Comparison of ENCODE assay signal across 1 cellular context in the genomic region with DNA sequence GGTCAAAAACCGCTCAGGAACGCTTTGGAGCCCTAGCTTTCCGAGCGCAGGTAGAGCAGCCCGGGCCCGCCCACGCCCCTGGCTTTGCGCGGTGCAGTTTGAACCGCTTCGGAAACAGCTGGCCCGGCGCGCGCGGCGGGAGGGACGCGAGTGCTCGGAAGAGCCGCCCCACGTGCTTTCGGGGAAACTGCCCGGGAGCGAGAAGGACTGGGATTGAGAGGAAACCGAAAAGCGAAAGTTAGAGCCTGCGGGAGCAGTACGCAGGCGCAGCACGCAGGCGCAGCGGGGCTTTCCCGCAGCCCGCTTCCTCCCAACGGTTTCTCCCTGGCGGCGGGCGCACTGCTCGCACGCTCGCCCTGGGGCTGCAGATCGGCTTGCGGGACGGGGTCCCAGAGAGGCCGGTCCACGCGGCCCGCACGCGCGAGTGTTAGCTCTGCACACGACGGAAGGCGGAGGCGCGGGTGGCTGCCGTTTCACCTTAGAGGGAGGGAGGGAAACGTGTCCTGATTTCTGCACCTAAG.
A peak's percentile ranks its signal among the peaks of the same experiment; 100 is the strongest.
TF ChIP-seq lines count a peak whose summit lies in the region.

No MANE protein-coding gene starts in this region.

TF ChIP-seq in HEK293, 187 proteins besides CTCF, POLR2A, EP300 and RAD21 (continued from another document):
- TF ChIP-seq, protein P1, sequence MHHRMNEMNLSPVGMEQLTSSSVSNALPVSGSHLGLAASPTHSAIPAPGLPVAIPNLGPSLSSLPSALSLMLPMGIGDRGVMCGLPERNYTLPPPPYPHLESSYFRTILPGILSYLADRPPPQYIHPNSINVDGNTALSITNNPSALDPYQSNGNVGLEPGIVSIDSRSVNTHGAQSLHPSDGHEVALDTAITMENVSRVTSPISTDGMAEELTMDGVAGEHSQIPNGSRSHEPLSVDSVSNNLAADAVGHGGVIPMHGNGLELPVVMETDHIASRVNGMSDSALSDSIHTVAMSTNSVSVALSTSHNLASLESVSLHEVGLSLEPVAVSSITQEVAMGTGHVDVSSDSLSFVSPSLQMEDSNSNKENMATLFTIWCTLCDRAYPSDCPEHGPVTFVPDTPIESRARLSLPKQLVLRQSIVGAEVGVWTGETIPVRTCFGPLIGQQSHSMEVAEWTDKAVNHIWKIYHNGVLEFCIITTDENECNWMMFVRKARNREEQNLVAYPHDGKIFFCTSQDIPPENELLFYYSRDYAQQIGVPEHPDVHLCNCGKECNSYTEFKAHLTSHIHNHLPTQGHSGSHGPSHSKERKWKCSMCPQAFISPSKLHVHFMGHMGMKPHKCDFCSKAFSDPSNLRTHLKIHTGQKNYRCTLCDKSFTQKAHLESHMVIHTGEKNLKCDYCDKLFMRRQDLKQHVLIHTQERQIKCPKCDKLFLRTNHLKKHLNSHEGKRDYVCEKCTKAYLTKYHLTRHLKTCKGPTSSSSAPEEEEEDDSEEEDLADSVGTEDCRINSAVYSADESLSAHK (tag by site-specific recombination; IDR thresholded peaks at IDR 0.05): peak; percentile 78
